In genomic region chr6:44245912-44246662, GRCh38 we compare ENCODE assay signal across 8 cellular contexts. TPM values are rescaled to one million over a fixed set of nuclear protein-coding genes. Genes with fewer than 3 reads are reported as not detected.
DNase-seq lines count a peak whose midpoint lies in the region; ATAC-seq, FAIRE-seq and TF ChIP-seq lines count a peak whose summit lies in the region.

No MANE protein-coding gene starts in this region.

- peak overlapping the region; percentile 22 for H3K27ac ChIP-seq in PC-3 (ENCODE audit: low read length)

- H3K36me3 ChIP-seq in PC-3 (ENCODE audit: low read depth, low read length) = peaks cover 39% of the 10 kb centered on the region

- no peaks in the 10 kb centered on the region for H3K9me3 ChIP-seq in PC-3 (ENCODE audit: low read length)

- H3K27me3 Mint-ChIP-seq in natural killer cell treated with Interleukin-12 subunit alpha and Interleukin-12 subunit beta and Interleukin-15 and Interleukin-18, amount 100 ng/mL, for 72 hours = no peaks in the 10 kb centered on the region

- TF ChIP-seq CTCF in D721Med (IDR thresholded peaks at IDR 0.05; ENCODE audit: insufficient read depth, missing control alignments) (peak; percentile 42), PC-3 (conservative IDR thresholded peaks at IDR 0.05; ENCODE audit: low read depth, low read length) (peak; percentile 58; the same call in 1 of the 2 replicates), fibroblast of mammary gland (conservative IDR thresholded peaks at IDR 0.05; ENCODE audit: control insufficient read depth, insufficient read depth, low read depth, low read length) (no peak)

- H3K4me3 ChIP-seq in PC-3 (ENCODE audit: low read length) (peak overlapping the region; percentile 99), fibroblast of mammary gland (ENCODE audit: control insufficient read depth, low read depth, low read length) (peak overlapping the region; percentile 100)

- peaks cover 41% of the 10 kb centered on the region for H4K20me1 ChIP-seq in PC-3 (ENCODE audit: low read length)

- FAIRE-seq in D721Med (lab: Jason Lieb, UNC) = no peak

- H3F3A ChIP-seq in PC-3 (ENCODE audit: low read length, unreplicated experiment) = peaks cover 31% of the 10 kb centered on the region

- H3K27ac Mint-ChIP-seq in natural killer cell treated with Interleukin-12 subunit alpha and Interleukin-12 subunit beta and Interleukin-15 and Interleukin-18, amount 100 ng/mL, for 72 hours = peak overlapping the region; percentile 98

- peaks cover 41% of the 10 kb centered on the region for H3K36me3 Mint-ChIP-seq in natural killer cell treated with Interleukin-12 subunit alpha and Interleukin-12 subunit beta and Interleukin-15 and Interleukin-18, amount 100 ng/mL, for 72 hours

- intact Hi-C loops in PC-3 (cut with micrococcal nuclease) = no loop called here

- H3K4me1 Mint-ChIP-seq in natural killer cell treated with Interleukin-12 subunit alpha and Interleukin-12 subunit beta and Interleukin-15 and Interleukin-18, amount 100 ng/mL, for 72 hours (ENCODE audit: low read depth in 2 of 2) = peaks cover 41 to 46% of the 10 kb centered on the region in 2 donors

- H3K27me3 ChIP-seq in PC-3 (ENCODE audit: low read length) = no peaks in the 10 kb centered on the region

- peak overlapping the region; percentile 94 for H3K4me3 Mint-ChIP-seq in natural killer cell treated with Interleukin-12 subunit alpha and Interleukin-12 subunit beta and Interleukin-15 and Interleukin-18, amount 100 ng/mL, for 72 hours

- H3K9me3 Mint-ChIP-seq in natural killer cell treated with Interleukin-12 subunit alpha and Interleukin-12 subunit beta and Interleukin-15 and Interleukin-18, amount 100 ng/mL, for 72 hours = no peaks in the 10 kb centered on the region

- ATAC-seq in GM21360 (IDR thresholded peaks at IDR 0.05; ENCODE audit: unreplicated experiment) (peak; percentile 43), PC-3 (peak; percentile 79)
- peak; percentile 63 to 71 for ATAC-seq in natural killer cell treated with Interleukin-12 subunit alpha and Interleukin-12 subunit beta and Interleukin-15 and Interleukin-18, amount 100 ng/mL, for 72 hours
- peak; percentile 65 for ATAC-seq in stimulated activated naive CD8-positive, alpha-beta T cell treated with anti-CD3 and anti-CD28 coated beads, Interleukin-15, Interleukin-2, amounts not matched to agents 100 U/mL and 50 U/mL, for 24 hours

- H3K4me2 ChIP-seq in PC-3 (ENCODE audit: low read length) = peak overlapping the region; percentile 90

- CTCF ChIA-PET in PC-3 (lab: Charles Lee) = interaction anchor here (0.7 to 1.0 kb wide), 2 partner anchors 10 to 150 kb away, joined by 4 to 6 read pairs; no protein-coding TSS in a partner anchor

- POLR2A ChIA-PET in PC-3 (lab: Charles Lee; ENCODE audit: unreplicated experiment) = interaction anchor here (0.5 to 2.1 kb wide), 4 partner anchors 9 to 204 kb away, joined by 3 to 10 read pairs (median 4); partner anchors contain the start of gene CDC5L

- H2AFZ ChIP-seq in PC-3 (ENCODE audit: low read length) = peak overlapping the region; percentile 85

- no peaks in the 10 kb centered on the region for H3K9me2 ChIP-seq in PC-3 (replicated peaks; ENCODE audit: low read length)

- peaks cover 44% of the 10 kb centered on the region for H3K79me2 ChIP-seq in PC-3 (ENCODE audit: low read length)

- peaks cover 35% of the 10 kb centered on the region for H3K4me1 ChIP-seq in PC-3 (ENCODE audit: insufficient read depth, low read length)

- no TSS peak for BruUV-seq in PC-3 (replicated peaks; lab: Mats Ljungman, UMichigan)

- DNase-seq in D721Med (ENCODE audit: insufficient read length, low spot score) (peak; percentile 62), HT-29 (ENCODE audit: low spot score) (peak; percentile 81), PC-3 (peak; percentile 78), fibroblast of mammary gland (ENCODE audit: low read depth) (peak; percentile 71)
- DNase-seq in activated T-helper 1 cell treated with anti-CD3 and anti-CD28 coated beads, Interleukin-2, amount 50 U/mL, for 16 hours (ENCODE audit: low read depth in 1 of 2, low spot score in 1 of 2) = peak; percentile 66 to 77
- peak; percentile 89 for DNase-seq in natural killer cell treated with Interleukin-12 subunit alpha and Interleukin-12 subunit beta and Interleukin-15 and Interleukin-18, amount 100 ng/mL, for 72 hours (ENCODE audit: low spot score)
- peak; percentile 93 for DNase-seq in stimulated activated naive CD8-positive, alpha-beta T cell treated with anti-CD3 and anti-CD28 coated beads, Interleukin-15, Interleukin-2, amounts not matched to agents 100 U/mL and 50 U/mL, for 24 hours

- peak overlapping the region; percentile 96 for H3K9ac ChIP-seq in PC-3 (ENCODE audit: low read length)

RNA-seq across cellular contexts. Expression of gene HSP90AB1, which starts 0.8 kb away (rescaled TPM):
- total RNA-seq in HT-29 (2014; rRNA removed; shearing (Covaris generic)) = 751 and 810 TPM in 2 replicates
- total RNA-seq in PC-3 (2014; rRNA removed) = 1,280 and 1,322 TPM in 2 replicates
- 1,000 to 10,000 TPM; 1,035 to 1,696 TPM for total RNA-seq in natural killer cell treated with Interleukin-12 subunit alpha and Interleukin-12 subunit beta and Interleukin-15 and Interleukin-18, amount 100 ng/mL, for 72 hours

RNA-seq across cellular contexts. Expression of gene SLC35B2, which starts 11.2 kb away (rescaled TPM):
- total RNA-seq in HT-29 (2014; rRNA removed; shearing (Covaris generic)) = 189 and 193 TPM in 2 replicates
- total RNA-seq in PC-3 (2014; rRNA removed) = 90.6 and 109 TPM in 2 replicates
- total RNA-seq in natural killer cell treated with Interleukin-12 subunit alpha and Interleukin-12 subunit beta and Interleukin-15 and Interleukin-18, amount 100 ng/mL, for 72 hours = 10 to 100 TPM; 34.6 to 39.4 TPM

RNA-seq across cellular contexts. Expression of gene NFKBIE, which starts 19.3 kb away (rescaled TPM):
- total RNA-seq in HT-29 (2014; rRNA removed; shearing (Covaris generic)) = 11.2 and 19.3 TPM in 2 replicates
- total RNA-seq in PC-3 (2014; rRNA removed) = 7.4 and 28.7 TPM in 2 replicates
- total RNA-seq in natural killer cell treated with Interleukin-12 subunit alpha and Interleukin-12 subunit beta and Interleukin-15 and Interleukin-18, amount 100 ng/mL, for 72 hours = 10 to 100 TPM; 24.1 to 26.1 TPM

RNA-seq across cellular contexts. Expression of gene SLC29A1, which starts 22.7 kb away (rescaled TPM):
- total RNA-seq in HT-29 (2014; rRNA removed; shearing (Covaris generic)) = 30.8 and 33.4 TPM in 2 replicates
- 54.7 and 60.4 TPM in 2 replicates for total RNA-seq in PC-3 (2014; rRNA removed)
- total RNA-seq in natural killer cell treated with Interleukin-12 subunit alpha and Interleukin-12 subunit beta and Interleukin-15 and Interleukin-18, amount 100 ng/mL, for 72 hours = 10 to 100 TPM; 25.1 to 95.6 TPM

RNA-seq across cellular contexts. Expression of gene TMEM151B, which starts 24.2 kb away (rescaled TPM):
- not detected in 2 replicates for total RNA-seq in HT-29 (2014; rRNA removed; shearing (Covaris generic))
- not detected in 2 replicates for total RNA-seq in PC-3 (2014; rRNA removed)
- not detected for total RNA-seq in natural killer cell treated with Interleukin-12 subunit alpha and Interleukin-12 subunit beta and Interleukin-15 and Interleukin-18, amount 100 ng/mL, for 72 hours

Comparison
In these comparisons a context has a peak if more than half of its experiments do, and no peak if none do; other contexts are left out.
1. Peak in every context shown above with its lines: DNase-seq, ATAC-seq, H3K4me3 ChIP-seq and H3K27ac ChIP-seq.